ENCODE assay signal across 8 cellular contexts in the genomic region with DNA sequence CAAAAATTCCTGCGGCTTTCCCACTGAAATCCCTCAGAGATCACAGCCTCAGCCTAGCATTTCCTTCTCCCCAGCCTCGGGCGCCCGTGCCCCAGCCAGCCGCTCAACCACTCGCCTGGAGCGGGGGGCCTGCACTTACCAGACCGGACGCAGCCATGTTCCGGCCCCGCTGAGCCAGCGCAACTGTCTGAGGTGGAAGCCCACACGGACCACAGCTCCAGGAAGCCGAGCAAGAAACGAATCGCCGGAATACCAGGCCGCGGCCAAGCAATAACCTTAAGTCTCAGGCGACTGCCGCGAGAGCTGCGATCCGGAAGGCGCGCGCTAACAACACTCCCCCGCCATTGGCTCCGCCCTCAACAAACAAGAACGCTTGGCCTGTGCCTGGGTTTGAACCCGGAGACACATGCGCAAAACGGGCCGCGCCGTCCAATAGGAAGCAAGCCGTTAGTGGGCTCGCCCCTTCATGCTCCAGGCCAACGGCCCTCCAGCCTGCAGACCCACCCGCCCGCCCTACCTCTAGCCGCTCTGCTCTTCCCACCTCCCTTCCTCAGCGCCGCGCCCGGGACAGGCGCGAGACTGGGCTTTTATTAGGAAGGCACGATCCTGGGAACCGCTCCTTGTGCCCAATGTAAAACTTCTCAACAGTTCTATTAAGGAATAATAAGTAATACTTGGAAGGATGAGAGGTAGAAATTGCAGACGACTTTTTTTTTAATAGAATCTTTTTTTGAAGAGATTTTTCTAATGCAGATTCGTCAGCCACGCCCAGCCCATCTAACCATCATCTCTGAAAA. TPM values are rescaled to one million over a fixed set of nuclear protein-coding genes. Genes with fewer than 3 reads are reported as not detected.
DNase-seq lines count a peak whose midpoint lies in the region; ATAC-seq and TF ChIP-seq lines count a peak whose summit lies in the region.

CENPC (minus strand) TSS at position 305 of the 797 bp plus-strand sequence; CDS start at position 157, 148 bp downstream.

- peak within 1 kb of the TSS; percentile 85 for H2AK9ac ChIP-seq in IMR-90 (replicated peaks; ENCODE audit: low read depth, low read length, poor library complexity)

- WGBS in IMR-90 (ENCODE audit: extremely low coverage in 2 of 2, insufficient read length in 1 of 2), 2 experiments = 3% methylated on average over 6 of the region's 53 CpGs; no CpG with 5 or more reads in 1 of the 2 experiments

- peak within 1 kb of the TSS; percentile 28; the same call in 1 of the 2 replicates for H2BK120ac ChIP-seq in IMR-90 (ENCODE audit: low read depth, low read length)

- ATAC-seq in GM21528 (IDR thresholded peaks at IDR 0.05; ENCODE audit: low FRiP score, unreplicated experiment) = peak; percentile 98
- ATAC-seq in IMR-90 (ENCODE audit: low read depth) = peak; percentile 100
- ATAC-seq in mucosa of descending colon = peak; percentile 99

- H4K8ac ChIP-seq in IMR-90 (ENCODE audit: low read depth in 2 of 2, low read length in 2 of 2) = peak within 1 kb of the TSS; percentile 75 to 98

- no peaks in the 10 kb centered on the region for H3K9me1 ChIP-seq in IMR-90 (ENCODE audit: insufficient read depth, low read length)

- peak within 1 kb of the TSS; percentile 62 for H3K4ac ChIP-seq in IMR-90 (ENCODE audit: low read depth, low read length)

- H3K14ac ChIP-seq in IMR-90 (replicated peaks; ENCODE audit: low read depth, low read length) = peak within 1 kb of the TSS; percentile 61

- dilution Hi-C loops in IMR-90 (cut with HindIII; ENCODE audit: low sequenced_read_pairs, unreplicated experiment) = no loop called here

- POLR2A ChIA-PET in IMR-90 (lab: Charles Lee; ENCODE audit: unreplicated experiment) = no interaction called here

- no TSS peak for BruUV-seq in IMR-90 (replicated peaks; lab: Mats Ljungman, UMichigan)

- H3K36me3 ChIP-seq in IMR-90 (ENCODE audit: control insufficient read depth, insufficient read depth, low read length) (no peaks in the 10 kb centered on the region), mucosa of descending colon (ENCODE audit: low read depth) (no peaks in the 10 kb centered on the region)

- H3K27me3 ChIP-seq in IMR-90 (ENCODE audit: control insufficient read depth, insufficient read depth, low read length) = no peaks in the 10 kb centered on the region

- H2AFZ ChIP-seq in IMR-90 (replicated peaks; ENCODE audit: low read length, poor library complexity) = peak within 1 kb of the TSS; percentile 98

- H2BK5ac ChIP-seq in IMR-90 (ENCODE audit: low read depth, low read length, poor library complexity, severe bottlenecking) = peak within 1 kb of the TSS; percentile 82

- H3K4me3 ChIP-seq in IMR-90 (ENCODE audit: insufficient read depth, low read depth, low read length) = peak within 1 kb of the TSS; percentile 88
- H3K4me3 ChIP-seq in epithelial cell of esophagus (ENCODE audit: low read length) = peak within 1 kb of the TSS; percentile 91
- peak within 1 kb of the TSS; percentile 56 for H3K4me3 ChIP-seq in mucosa of descending colon

- 0 out of 2 replicates have a peak within 1 kb of the TSS, but pooled peaks have one; percentile 31 for H4K91ac ChIP-seq in IMR-90 (ENCODE audit: insufficient read depth, low read depth, low read length)

- in situ Hi-C loops in IMR-90 (cut with MboI; ENCODE audit: low sequenced_read_pairs) = no loop called here

- H2BK15ac ChIP-seq in IMR-90 (ENCODE audit: low read depth, low read length) = no peak within 1 kb of the TSS

- H3K9ac ChIP-seq in IMR-90 (ENCODE audit: low read depth, low read length) = peak within 1 kb of the TSS; percentile 95

- TF ChIP-seq RAD21 in IMR-90 (IDR thresholded peaks at IDR 0.05; ENCODE audit: low read length) = no peak

- no peaks in the 10 kb centered on the region for H3K9me3 ChIP-seq in IMR-90 (ENCODE audit: control insufficient read depth, insufficient read depth, low read length)
- no peaks in the 10 kb centered on the region for H3K9me3 ChIP-seq in mucosa of descending colon

- H4K20me1 ChIP-seq in IMR-90 (ENCODE audit: insufficient read depth, low read length) = no peaks in the 10 kb centered on the region

- H3K79me1 ChIP-seq in IMR-90 (ENCODE audit: low read depth in 1 of 2, low read length in 2 of 2) = peaks cover 0 to 10% of the 10 kb centered on the region in 2 experiments; a peak in 2 of 4 replicates

- peak; percentile 96 for TF ChIP-seq POLR2A in IMR-90 (IDR thresholded peaks at IDR 0.05; ENCODE audit: low read depth, low read length)

- peak within 1 kb of the TSS; percentile 13 for H3K23ac ChIP-seq in IMR-90 (ENCODE audit: low read depth, low read length)

- peak within 1 kb of the TSS; percentile 47 for H4K5ac ChIP-seq in IMR-90 (ENCODE audit: low read depth, low read length)

- no peak within 1 kb of the TSS for H2AK5ac ChIP-seq in IMR-90 (ENCODE audit: low read depth, low read length)

- peak within 1 kb of the TSS; percentile 87 for H3K56ac ChIP-seq in IMR-90 (ENCODE audit: extremely low read depth, insufficient read depth, low read length)

- CTCF ChIA-PET in IMR-90 (lab: Yijun Ruan, JAX) = interaction anchor here (0.6 kb wide), 1 partner anchor 10 kb away, joined by 3 read pairs; no protein-coding TSS in a partner anchor

- peak within 1 kb of the TSS; percentile 49 for H3K18ac ChIP-seq in IMR-90 (ENCODE audit: low read depth, low read length)

- H3K4me1 ChIP-seq in IMR-90 (ENCODE audit: control insufficient read depth, insufficient read depth, low read length) = no peaks in the 10 kb centered on the region
- H3K4me1 ChIP-seq in mucosa of descending colon (ENCODE audit: low read depth) = peaks cover 19% of the 10 kb centered on the region

- peak; percentile 98 for DNase-seq in DMS 273 (lab: John Stamatoyannopoulos, UW; ENCODE audit: unreplicated experiment)
- peak; percentile 97 for DNase-seq in IMR-90
- DNase-seq in OCI-M1 (lab: John Stamatoyannopoulos, UW) = peak; percentile 98
- peak; percentile 93 for DNase-seq in activated T-cell treated with anti-CD3 and anti-CD28 coated beads for 24 hours (ENCODE audit: low read depth)
- DNase-seq in epithelial cell of esophagus (ENCODE audit: low read depth) = peak; percentile 99
- DNase-seq in mucosa of descending colon = peak; percentile 95 to 98 (median 97)
- peak; percentile 92 for DNase-seq in stimulated activated CD8-positive, alpha-beta memory T cell treated with anti-CD3 and anti-CD28 coated beads, Interleukin-4, amount 100 ng/mL, for 24 hours (ENCODE audit: low read depth)

- intact Hi-C loops in IMR-90 (cut with micrococcal nuclease) = no loop called here
- intact Hi-C loops in mucosa of descending colon (cut with DNase I, micrococcal nuclease) = no loop called here

- no peak within 1 kb of the TSS for H2BK20ac ChIP-seq in IMR-90 (ENCODE audit: low read depth, low read length)

- peak within 1 kb of the TSS; percentile 100 for H3K4me2 ChIP-seq in IMR-90 (ENCODE audit: low read depth, low read length)

- TF ChIP-seq CTCF in IMR-90 (conservative IDR thresholded peaks at IDR 0.05; ENCODE audit: low read depth, low read length) = no peak
- no peak for TF ChIP-seq CTCF in epithelial cell of esophagus (IDR thresholded peaks at IDR 0.05; ENCODE audit: insufficient read depth, low read depth, low read length, missing control alignments)
- TF ChIP-seq CTCF in mucosa of descending colon (IDR thresholded peaks at IDR 0.05) = no peak

- H3K27ac ChIP-seq in IMR-90 (ENCODE audit: insufficient read depth, low read length) = peak within 1 kb of the TSS; percentile 96

TF ChIP-seq in IMR-90, 13 proteins besides CTCF, POLR2A, EP300 and RAD21:
- TF ChIP-seq RFX5 (IDR thresholded peaks at IDR 0.05; ENCODE audit: low read depth, low read length) = no peak
- peak; percentile 17; the same call in 1 of the 2 replicates for TF ChIP-seq MAZ (IDR thresholded peaks at IDR 0.05; ENCODE audit: borderline replicate concordance, low read depth, low read length)
- TF ChIP-seq MXI1 (IDR thresholded peaks at IDR 0.05; ENCODE audit: borderline replicate concordance, low read depth, low read length) = peak; percentile 64; the same call in 1 of the 2 replicates

RNA-seq across cellular contexts. Expression of gene CENPC, which starts in this region (rescaled TPM):
- total RNA-seq in IMR-90 (2012; rRNA removed) = 6.6 and 13.6 TPM in 2 replicates
- 3.2 and 4.2 TPM in 2 replicates for polyA plus RNA-seq in IMR-90 (2012; rRNA removed)
- 0.24 and 0.26 TPM in 2 replicates for polyA plus RNA-seq in IMR-90 (2012; cell fraction: cytosol; rRNA removed)
- polyA plus RNA-seq in IMR-90 (2012; cell fraction: nucleus; rRNA removed; ENCODE audit: low replicate concordance) = 0.94 and 7.5 TPM in 2 replicates
- total RNA-seq in mucosa of descending colon = 10 to 100 TPM; 17.3 to 26.4 (median 26.0) TPM

Comparison
In these comparisons a context has a peak if more than half of its experiments do, and no peak if none do; other contexts are left out.
1. Peak in every context shown above with its lines: DNase-seq, ATAC-seq, H3K4me3 ChIP-seq and H3K27ac ChIP-seq.